Comparison of ENCODE assay signal across 8 cellular contexts in genomic region chr19:17721821-17722220, GRCh38. TPM values are rescaled to one million over a fixed set of nuclear protein-coding genes. Genes with fewer than 3 reads are reported as not detected.
DNase-seq lines count a peak whose midpoint lies in the region; ATAC-seq and TF ChIP-seq lines count a peak whose summit lies in the region.

No MANE protein-coding gene starts in this region.

- CTCF ChIA-PET in WTC11 (lab: Charles Lee), result interaction anchor here (1.2 to 2.3 kb wide), 2 partner anchors 15 to 45 kb away, joined by 5 to 10 read pairs; no protein-coding TSS in a partner anchor

- no peaks in the 10 kb centered on the region for H3K27me3 ChIP-seq in heart left ventricle

- no peak for ATAC-seq in activated T-cell treated with anti-CD3 and anti-CD28 coated beads, Interleukin-2, amount 50 U/mL, for 4 hours
- ATAC-seq in WTC11, result no peak
- ATAC-seq in heart left ventricle, result peak; percentile 49 to 77 (median 72)

- DNase-seq in activated T-cell treated with anti-CD3 and anti-CD28 coated beads, Interleukin-2, amount 50 U/mL, for 4 hours, result no peak
- no peak for DNase-seq in activated T-cell treated with anti-CD3 and anti-CD28 coated beads, Interleukin-2, amount 50 U/mL, for 1 hour
- DNase-seq in WTC11 (ENCODE audit: low spot score) (no peak), heart left ventricle (peak; percentile 48 to 79 (median 64)), substantia nigra (lab: John Stamatoyannopoulos, UW) (peak in 10 of 49 donors; percentile 15 to 63 (median 23)), NCI-H446 treated with DMSO at 0.1 percent for 48 hours (lab: John Stamatoyannopoulos, UW) (no peak), DMS 273 treated with DMSO at 0.1 percent for 48 hours (lab: John Stamatoyannopoulos, UW) (no peak)
- DNase-seq in activated CD4-positive, CD25-positive, alpha-beta regulatory T cell (lab: John Stamatoyannopoulos, UW), result no peak

- peaks cover 0 to 41% (median 33%) of the 10 kb centered on the region in 9 donors for H3K36me3 ChIP-seq in heart left ventricle

- no peaks in the 10 kb centered on the region for H3K9me3 Mint-ChIP-seq in activated T-cell treated with anti-CD3 and anti-CD28 coated beads, Interleukin-2, amount 50 U/mL, for 4 hours
- H3K9me3 Mint-ChIP-seq in WTC11, result no peaks in the 10 kb centered on the region

- peak overlapping the region in 8 of 12 donors; percentile 8 to 99 (median 26) for H3K4me3 ChIP-seq in heart left ventricle

- 34 to 55% (median 49%) methylated on average over 8 of the region's 8 CpGs for WGBS in heart left ventricle, 4 donors

- intact Hi-C loops in heart left ventricle (cut with DNase I), result no loop called here

- H3K27me3 Mint-ChIP-seq in activated T-cell treated with anti-CD3 and anti-CD28 coated beads, Interleukin-2, amount 50 U/mL, for 4 hours (ENCODE audit: low read depth), result no peaks in the 10 kb centered on the region
- no peaks in the 10 kb centered on the region for H3K27me3 Mint-ChIP-seq in WTC11 (ENCODE audit: low read depth)

- peaks cover 17% of the 10 kb centered on the region for H3K36me3 Mint-ChIP-seq in activated T-cell treated with anti-CD3 and anti-CD28 coated beads, Interleukin-2, amount 50 U/mL, for 4 hours (ENCODE audit: insufficient read depth)
- peaks cover 18% of the 10 kb centered on the region for H3K36me3 Mint-ChIP-seq in WTC11

- no peaks in the 10 kb centered on the region for H3K9me3 ChIP-seq in heart left ventricle

- TF ChIP-seq CTCF in WTC11 (IDR thresholded peaks at IDR 0.05) (no peak), heart left ventricle (IDR thresholded peaks at IDR 0.05) (no peak)

- no peak overlapping the region for H3K27ac Mint-ChIP-seq in WTC11

- H3K27ac ChIP-seq in heart left ventricle (peak overlapping the region in 10 of 12 donors; percentile 25 to 80 (median 40)), substantia nigra (ENCODE audit: low read depth, low read length, poor library complexity, severe bottlenecking) (peak overlapping the region; percentile 44)

- H3K4me3 Mint-ChIP-seq in activated T-cell treated with anti-CD3 and anti-CD28 coated beads, Interleukin-2, amount 50 U/mL, for 4 hours, result peak overlapping the region; percentile 87
- H3K4me3 Mint-ChIP-seq in WTC11, result peak overlapping the region; percentile 83; the same call in 1 of the 2 replicates

- H3K4me1 Mint-ChIP-seq in activated T-cell treated with anti-CD3 and anti-CD28 coated beads, Interleukin-2, amount 50 U/mL, for 4 hours (ENCODE audit: low read depth), result peaks cover 36% of the 10 kb centered on the region
- H3K4me1 Mint-ChIP-seq in WTC11, result peaks cover 27% of the 10 kb centered on the region

- H3K4me1 ChIP-seq in heart left ventricle, result peaks cover 0 to 54% (median 43%) of the 10 kb centered on the region in 12 donors

- TF ChIP-seq POLR2A in heart left ventricle (IDR thresholded peaks at IDR 0.05), result no peak

- POLR2A ChIA-PET in WTC11 (lab: Charles Lee), result no interaction called here

TF ChIP-seq in WTC11, 78 proteins besides CTCF, POLR2A, EP300 and RAD21:
- TF ChIP-seq ZNF281 (CRISPR knock-in tag; IDR thresholded peaks at IDR 0.05) (no peak), ZNF317 (CRISPR knock-in tag; IDR thresholded peaks at IDR 0.05; ENCODE audit: borderline replicate concordance, low read depth) (no peak), SOX15 (CRISPR knock-in tag; IDR thresholded peaks at IDR 0.05) (no peak), MAX (CRISPR knock-in tag; IDR thresholded peaks at IDR 0.05) (no peak), ZBTB43 (CRISPR knock-in tag; IDR thresholded peaks at IDR 0.05) (no peak), TEAD1 (CRISPR knock-in tag; IDR thresholded peaks at IDR 0.05) (no peak), PRRX2 (CRISPR knock-in tag; IDR thresholded peaks at IDR 0.05) (no peak), IRF2 (CRISPR knock-in tag; IDR thresholded peaks at IDR 0.05; ENCODE audit: borderline replicate concordance, low read depth) (no peak), ZSCAN18 (CRISPR knock-in tag; IDR thresholded peaks at IDR 0.05) (no peak), ELF4 (CRISPR knock-in tag; IDR thresholded peaks at IDR 0.05; ENCODE audit: low read depth) (no peak), MXD4 (CRISPR knock-in tag; IDR thresholded peaks at IDR 0.05; ENCODE audit: borderline replicate concordance) (no peak), ZNF416 (CRISPR knock-in tag; IDR thresholded peaks at IDR 0.05) (no peak), JAZF1 (CRISPR knock-in tag; IDR thresholded peaks at IDR 0.05) (no peak), NFYB (CRISPR knock-in tag; conservative IDR thresholded peaks at IDR 0.05; ENCODE audit: low read depth) (no peak), ZNF396 (CRISPR knock-in tag; IDR thresholded peaks at IDR 0.05; ENCODE audit: borderline replicate concordance) (no peak), ATF6 (CRISPR knock-in tag; IDR thresholded peaks at IDR 0.05) (no peak), NR2C2 (CRISPR knock-in tag; IDR thresholded peaks at IDR 0.05) (no peak)

RNA-seq across cellular contexts. Expression of gene MAP1S, which starts 2.5 kb away (rescaled TPM):
- total RNA-seq in activated T-cell treated with anti-CD3 and anti-CD28 coated beads, Interleukin-2, amount 50 U/mL, for 4 hours, result 10 to 100 TPM; 75.7 to 81.4 (median 79.3) TPM
- total RNA-seq in WTC11 (2021), result 115 to 124 TPM (median 120 TPM) in 3 replicates
- 10 to 100 TPM; 19.5 to 47.9 (median 24.1) TPM for total RNA-seq in heart left ventricle
- 10 to 100 TPM; 17.1 to 20.0 TPM for polyA plus RNA-seq in heart left ventricle

RNA-seq across cellular contexts. Expression of gene FCHO1, which starts 29.5 kb away (rescaled TPM):
- 10 to 100 TPM; 53.0 to 60.4 (median 56.2) TPM for total RNA-seq in activated T-cell treated with anti-CD3 and anti-CD28 coated beads, Interleukin-2, amount 50 U/mL, for 4 hours
- 22.8 to 26.8 TPM (median 25.1 TPM) in 3 replicates for total RNA-seq in WTC11 (2021)
- total RNA-seq in heart left ventricle, result 1 to 10 TPM in 4 of 9 donors, under 1 TPM in 5; 0.29 to 3.3 (median 0.77) TPM
- under 1 TPM; 0.34 to 0.49 TPM for polyA plus RNA-seq in heart left ventricle

RNA-seq across cellular contexts. Expression of gene UNC13A, which starts 33.7 kb away (rescaled TPM):
- total RNA-seq in activated T-cell treated with anti-CD3 and anti-CD28 coated beads, Interleukin-2, amount 50 U/mL, for 4 hours, result under 1 TPM in 2 of 3 donors, not detected in 1; 0.08 to 0.15 TPM
- 40.7 to 42.9 TPM (median 41.1 TPM) in 3 replicates for total RNA-seq in WTC11 (2021)
- total RNA-seq in heart left ventricle, result 1 to 10 TPM in 1 of 9 donors, under 1 TPM in 7, not detected in 1; 0.02 to 1.1 (median 0.09) TPM
- under 1 TPM; 0.04 to 0.19 TPM for polyA plus RNA-seq in heart left ventricle

Comparison
In these comparisons a context has a peak if more than half of its experiments do, and no peak if none do; other contexts are left out.
1. ATAC-seq: peak in heart left ventricle (4 of 4); none in activated T-cell treated with anti-CD3 and anti-CD28 coated beads, Interleukin-2, amount 50 U/mL, for 4 hours (0 of 2) and WTC11 (single experiment).
2. DNase-seq: peak in heart left ventricle (5 of 5); none in activated T-cell treated with anti-CD3 and anti-CD28 coated beads, Interleukin-2, amount 50 U/mL, for 4 hours (single experiment), activated T-cell treated with anti-CD3 and anti-CD28 coated beads, Interleukin-2, amount 50 U/mL, for 1 hour (single experiment), WTC11 (single experiment), NCI-H446 treated with DMSO at 0.1 percent for 48 hours (single experiment), activated CD4-positive, CD25-positive, alpha-beta regulatory T cell (0 of 4) and DMS 273 treated with DMSO at 0.1 percent for 48 hours (single experiment).
3. RNA of gene UNC13A, which starts 33.7 kb away (total RNA-seq): 40.7 to 42.9 TPM in WTC11; 0.02 to 1.1 TPM in heart left ventricle and 0.08 to 0.15 TPM in activated T-cell treated with anti-CD3 and anti-CD28 coated beads, Interleukin-2, amount 50 U/mL, for 4 hours; every median in the first group is over 10 times any median in the second.